ENCODE assay signal across 11 cellular contexts in genomic region chr5:142874537-142874936, GRCh38.
DNase-seq lines count a peak whose midpoint lies in the region; ATAC-seq, FAIRE-seq and TF ChIP-seq lines count a peak whose summit lies in the region.
"Had no signal": no experiment of that assay in that cellular context is flagged by ENCODE, and none has a peak within 500 bp of the region (broad histone marks: within the 10 kb centered on the region; RNA-seq: fewer than 3 reads in every experiment).

No MANE protein-coding gene starts in this region.

- no peaks in the 10 kb centered on the region for H4K20me1 ChIP-seq in HepG2 (ENCODE audit: insufficient read depth, low read length)

- POLR2A ChIA-PET in HepG2 (lab: Yijun Ruan, JAX) = interaction anchor here (1.0 to 1.8 kb wide), 2 partner anchors 40 to 104 kb away, joined by 3 to 11 read pairs; partner anchors contain the start of gene ARHGAP26

- no peak overlapping the region for H2AFZ ChIP-seq in HepG2 (ENCODE audit: low read length)

- H3K9me3 ChIP-seq in HepG2 (ENCODE audit: low read length) (no peaks in the 10 kb centered on the region), uterus (no peaks in the 10 kb centered on the region)

- TF ChIP-seq CTCF in cardiac fibroblast (IDR thresholded peaks at IDR 0.05; ENCODE audit: low read depth, low read length) (no peak), HepG2 (CRISPR knock-in tag; IDR thresholded peaks at IDR 0.05) (no peak), uterus (IDR thresholded peaks at IDR 0.05) (no peak)

- DNase-seq in NCI-H2227 (lab: John Stamatoyannopoulos, UW; ENCODE audit: unreplicated experiment) = peak; percentile 6
- DNase-seq in NCI-H2227 treated with DMSO at 0.1 percent for 48 hours (lab: John Stamatoyannopoulos, UW) = no peak
- peak; percentile 82 to 94 for DNase-seq in cardiac fibroblast (ENCODE audit: low read depth in 2 of 2)
- DNase-seq in HepG2 (ENCODE audit: low spot score) = peak; percentile 67
- DNase-seq in uterus = peak; percentile 57 to 80
- no peak for DNase-seq in retina
- DNase-seq in putamen (ENCODE audit: low spot score) = no peak

- H3K9ac ChIP-seq in HepG2 (ENCODE audit: insufficient read depth, low read depth, low read length) = no peak overlapping the region

- H3K4me3 ChIP-seq in cardiac fibroblast (replicated peaks in 1 of 2; ENCODE audit: low read depth in 2 of 2, low read length in 2 of 2) (no peak overlapping the region), HepG2 (replicated peaks in 1 of 3; ENCODE audit: insufficient read depth in 1 of 3, low read depth in 2 of 3, low read length in 3 of 3) (no peak overlapping the region), uterus (no peak overlapping the region)
- H3K4me3 ChIP-seq: cardiac muscle cell, GM12878 had no signal

- BruUV-seq in HepG2 (replicated peaks; lab: Mats Ljungman, UMichigan) = no TSS peak

- in situ Hi-C loops in HepG2 (cut with HindIII; ENCODE audit: extremely low pct_ligation_motif_present, low pct_unique_long_range_greater_than_20kb) = loop anchor here (5.0 kb wide), 1 partner anchor 102 kb away; the partner anchor contains the start of gene ARHGAP26

- H3K27ac ChIP-seq in HepG2 (ENCODE audit: extremely low read length, insufficient read depth, low read length) (no peak overlapping the region), uterus (no peak overlapping the region)
- H3K27ac ChIP-seq: cardiac muscle cell had no signal

- CTCF ChIA-PET in HepG2 (lab: Yijun Ruan, JAX; ENCODE audit: low intra/inter-chr PET ratio, low total read pairs) = no interaction called here

- peak; percentile 60 for FAIRE-seq in HepG2 (lab: Jason Lieb, UNC)
- FAIRE-seq: A204.1, GM12878 had no signal

- H3K4me2 ChIP-seq in HepG2 (ENCODE audit: low read depth, low read length) = 0 out of 2 replicates have a peak overlapping the region, but pooled peaks have one; percentile 6

- 0 out of 5 replicates have a peak, but pooled peaks cover 0 to 7% of the 10 kb centered on the region in 2 experiments for H3K36me3 ChIP-seq in HepG2 (replicated peaks in 1 of 2; ENCODE audit: control insufficient read depth in 1 of 2, insufficient read depth in 2 of 2, low read length in 2 of 2)
- no peaks in the 10 kb centered on the region for H3K36me3 ChIP-seq in uterus
- H3K36me3 ChIP-seq: cardiac muscle cell had no signal

- intact Hi-C loops in HepG2 (cut with micrococcal nuclease; ENCODE audit: unreplicated experiment) = no loop called here
- intact Hi-C loops in uterus (cut with DNase I; ENCODE audit: low total_unique reads) = no loop called here

- TF ChIP-seq POLR2A in HepG2 (IDR thresholded peaks at IDR 0.05; ENCODE audit: insufficient read depth in 1 of 2, low read depth in 2 of 2, low read length in 2 of 2) (no peak), uterus (IDR thresholded peaks at IDR 0.05) (no peak), GM18505 (IDR thresholded peaks at IDR 0.05; ENCODE audit: borderline replicate concordance, extremely low read depth, insufficient read depth, insufficient read length) (no peak)

- peak; percentile 57 for ATAC-seq in HepG2
- no peak for ATAC-seq in GM18505 (IDR thresholded peaks at IDR 0.05; ENCODE audit: unreplicated experiment)
- ATAC-seq: GM12878 had no signal

- peak in 1 of 2 experiments; percentile 40; a peak in 1 of 4 replicates for TF ChIP-seq EP300 in HepG2 (IDR thresholded peaks at IDR 0.05; ENCODE audit: low read depth in 2 of 2, low read length in 2 of 2)
- no peak for TF ChIP-seq EP300 in HepG2 (CRISPR knock-in tag; IDR thresholded peaks at IDR 0.05; ENCODE audit: borderline replicate concordance)

- peaks cover 49% of the 10 kb centered on the region for H3K4me1 ChIP-seq in HepG2 (ENCODE audit: insufficient read depth, low read length)
- H3K4me1 ChIP-seq in uterus = no peaks in the 10 kb centered on the region

- no peak for TF ChIP-seq RAD21 in HepG2 (CRISPR knock-in tag; IDR thresholded peaks at IDR 0.05)

- peaks cover 5% of the 10 kb centered on the region for H3K79me2 ChIP-seq in HepG2 (ENCODE audit: insufficient read depth, low read length)

- H3K27me3 ChIP-seq in HepG2 (ENCODE audit: control insufficient read depth in 1 of 2, insufficient read depth in 2 of 2, low read length in 2 of 2) = no peaks in the 10 kb centered on the region
- no peaks in the 10 kb centered on the region for H3K27me3 ChIP-seq in uterus
- H3K27me3 ChIP-seq: cardiac muscle cell had no signal

- WGBS in HepG2 (ENCODE audit: low lambda C conversion rate) = 62% methylated on average over 2 of the region's 7 CpGs

TF ChIP-seq in HepG2, 621 proteins besides CTCF, POLR2A, EP300 and RAD21 (continues in another document):
- TF ChIP-seq, protein P1, sequence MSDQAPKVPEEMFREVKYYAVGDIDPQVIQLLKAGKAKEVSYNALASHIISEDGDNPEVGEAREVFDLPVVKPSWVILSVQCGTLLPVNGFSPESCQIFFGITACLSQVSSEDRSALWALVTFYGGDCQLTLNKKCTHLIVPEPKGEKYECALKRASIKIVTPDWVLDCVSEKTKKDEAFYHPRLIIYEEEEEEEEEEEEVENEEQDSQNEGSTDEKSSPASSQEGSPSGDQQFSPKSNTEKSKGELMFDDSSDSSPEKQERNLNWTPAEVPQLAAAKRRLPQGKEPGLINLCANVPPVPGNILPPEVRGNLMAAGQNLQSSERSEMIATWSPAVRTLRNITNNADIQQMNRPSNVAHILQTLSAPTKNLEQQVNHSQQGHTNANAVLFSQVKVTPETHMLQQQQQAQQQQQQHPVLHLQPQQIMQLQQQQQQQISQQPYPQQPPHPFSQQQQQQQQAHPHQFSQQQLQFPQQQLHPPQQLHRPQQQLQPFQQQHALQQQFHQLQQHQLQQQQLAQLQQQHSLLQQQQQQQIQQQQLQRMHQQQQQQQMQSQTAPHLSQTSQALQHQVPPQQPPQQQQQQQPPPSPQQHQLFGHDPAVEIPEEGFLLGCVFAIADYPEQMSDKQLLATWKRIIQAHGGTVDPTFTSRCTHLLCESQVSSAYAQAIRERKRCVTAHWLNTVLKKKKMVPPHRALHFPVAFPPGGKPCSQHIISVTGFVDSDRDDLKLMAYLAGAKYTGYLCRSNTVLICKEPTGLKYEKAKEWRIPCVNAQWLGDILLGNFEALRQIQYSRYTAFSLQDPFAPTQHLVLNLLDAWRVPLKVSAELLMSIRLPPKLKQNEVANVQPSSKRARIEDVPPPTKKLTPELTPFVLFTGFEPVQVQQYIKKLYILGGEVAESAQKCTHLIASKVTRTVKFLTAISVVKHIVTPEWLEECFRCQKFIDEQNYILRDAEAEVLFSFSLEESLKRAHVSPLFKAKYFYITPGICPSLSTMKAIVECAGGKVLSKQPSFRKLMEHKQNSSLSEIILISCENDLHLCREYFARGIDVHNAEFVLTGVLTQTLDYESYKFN (CRISPR knock-in tag; conservative IDR thresholded peaks at IDR 0.05) = 0 out of 2 replicates have a peak, but pooled peaks have one; percentile 19
- TF ChIP-seq ZNF644 (CRISPR knock-in tag; IDR thresholded peaks at IDR 0.05; ENCODE audit: low read depth) (peak; percentile 69; the same call in 1 of the 2 replicates), GABPA (IDR thresholded peaks at IDR 0.05; ENCODE audit: low read depth, low read length) (no peak), GABPA (CRISPR knock-in tag; IDR thresholded peaks at IDR 0.05; ENCODE audit: low read depth) (peak; percentile 62; the same call in 1 of the 2 replicates), HINFP (CRISPR knock-in tag; IDR thresholded peaks at IDR 0.05; ENCODE audit: low read depth) (0 out of 2 replicates have a peak, but pooled peaks have one; percentile 41), NBN (conservative IDR thresholded peaks at IDR 0.05) (no peak), HIC2 (CRISPR knock-in tag; IDR thresholded peaks at IDR 0.05; ENCODE audit: low read depth) (peak; percentile 64; the same call in 1 of the 2 replicates), FOXA3 (CRISPR knock-in tag; IDR thresholded peaks at IDR 0.05) (peak; percentile 45; the same call in 1 of the 2 replicates), FOXO4 (CRISPR knock-in tag; conservative IDR thresholded peaks at IDR 0.05) (no peak), ATF1 (CRISPR knock-in tag; IDR thresholded peaks at IDR 0.05) (no peak), ELF3 (CRISPR knock-in tag; IDR thresholded peaks at IDR 0.05) (peak; percentile 10; the same call in 1 of the 2 replicates)

Comparison
In these comparisons a context has a peak if more than half of its experiments do, and no peak if none do; other contexts are left out.
1. DNase-seq: peak in NCI-H2227 (single experiment), cardiac fibroblast (2 of 2), HepG2 (single experiment) and uterus (2 of 2); none in NCI-H2227 treated with DMSO at 0.1 percent for 48 hours (single experiment), retina (single experiment) and putamen (single experiment).